Comparison of ENCODE assay signal across 10 cellular contexts in genomic region chr11:33724644-33725035, GRCh38. TPM values are rescaled to one million over a fixed set of nuclear protein-coding genes. Genes with fewer than 3 reads are reported as not detected.
A peak's percentile ranks its signal among the peaks of the same experiment; 100 is the strongest.
DNase-seq lines count a peak whose midpoint lies in the region; ATAC-seq and TF ChIP-seq lines count a peak whose summit lies in the region.
"Had no signal": no experiment of that assay in that cellular context is flagged by ENCODE, and none has a peak within 500 bp of the region (broad histone marks: within the 10 kb centered on the region; RNA-seq: fewer than 3 reads in every experiment).

No MANE protein-coding gene starts in this region.

- H3K4me2 ChIP-seq in mesenchymal stem cell (ENCODE audit: low read length, poor library complexity, severe bottlenecking): no peak overlapping the region

- peak; percentile 27 for DNase-seq in RPMI7951 (ENCODE audit: low read depth)
- DNase-seq in epidermal melanocyte (ENCODE audit: insufficient read length, low spot score): peak; percentile 57
- DNase-seq in mesenchymal stem cell: no peak
- DNase-seq in tibial nerve (ENCODE audit: low spot score in 2 of 2): peak in 1 of 2 donors; percentile 71
- no peak for DNase-seq in activated CD8-positive, alpha-beta T cell treated with anti-CD3 and anti-CD28 coated beads, Interleukin-2, amount 10 ng/mL, durations not matched to agents 7 days and 5 days
- DNase-seq in GM13976 (ENCODE audit: low spot score): no peak
- no peak for DNase-seq in hepatic stellate cell (ENCODE audit: low spot score)
- DNase-seq: activated naive CD8-positive, alpha-beta T cell treated with anti-CD3 and anti-CD28 coated beads for 36 hours had no signal

- no peak for TF ChIP-seq POLR2A in tibial nerve (IDR thresholded peaks at IDR 0.05)

- H3K4ac ChIP-seq in mesenchymal stem cell (ENCODE audit: low read depth in 1 of 2, low read length in 2 of 2): peak overlapping the region; percentile 7 to 54

- H3K27me3 ChIP-seq in mesenchymal stem cell (ENCODE audit: control insufficient read depth in 1 of 2, insufficient read depth in 1 of 2, low read length in 2 of 2): no peaks in the 10 kb centered on the region
- H3K27me3 ChIP-seq in tibial nerve: no peaks in the 10 kb centered on the region

- peaks cover 14% of the 10 kb centered on the region for H3K36me3 Mint-ChIP-seq in activated CD8-positive, alpha-beta T cell treated with anti-CD3 and anti-CD28 coated beads, Interleukin-2, amount 10 ng/mL, durations not matched to agents 7 days and 5 days (ENCODE audit: low read depth)

- H3K36me3 ChIP-seq in mesenchymal stem cell (ENCODE audit: control insufficient read depth in 1 of 2, insufficient read depth in 2 of 2, low read depth in 1 of 2, low read length in 2 of 2) (peaks cover 16 to 46% of the 10 kb centered on the region in 2 experiments), tibial nerve (peaks cover 0 to 37% (median 4%) of the 10 kb centered on the region in 3 donors)

- H3K9me3 ChIP-seq in mesenchymal stem cell (ENCODE audit: control insufficient read depth, low read length): no peaks in the 10 kb centered on the region
- no peaks in the 10 kb centered on the region for H3K9me3 ChIP-seq in tibial nerve

- H3K9ac ChIP-seq in mesenchymal stem cell (ENCODE audit: low read length): peak overlapping the region; percentile 83

- H3K27ac ChIP-seq in mesenchymal stem cell (ENCODE audit: low read length, poor library complexity, severe bottlenecking) (peak overlapping the region; percentile 85), tibial nerve (peak overlapping the region; percentile 68 to 96 (median 84))
- H3K27ac ChIP-seq: SK-N-MC had no signal

- 79% methylated on average over 3 of the region's 4 CpGs for WGBS in mesenchymal stem cell
- 25 to 28% methylated on average over 4 of the region's 4 CpGs for WGBS in tibial nerve, 2 donors

- no peak overlapping the region for H4K8ac ChIP-seq in mesenchymal stem cell (ENCODE audit: low read length)

- H2BK15ac ChIP-seq in mesenchymal stem cell (ENCODE audit: low read depth, poor library complexity, severe bottlenecking): peak overlapping the region; percentile 6

- no peak overlapping the region for H3K27ac Mint-ChIP-seq in activated CD8-positive, alpha-beta T cell treated with anti-CD3 and anti-CD28 coated beads, Interleukin-2, amount 10 ng/mL, durations not matched to agents 7 days and 5 days
- H3K27ac Mint-ChIP-seq: activated naive CD8-positive, alpha-beta T cell treated with anti-CD3 and anti-CD28 coated beads for 36 hours had no signal

- H2BK5ac ChIP-seq in mesenchymal stem cell (ENCODE audit: low read depth, low read length, poor library complexity, severe bottlenecking): no peak overlapping the region

- H2AK5ac ChIP-seq in mesenchymal stem cell (ENCODE audit: low read length, severe bottlenecking): peak overlapping the region; percentile 2

- H3K4me3 ChIP-seq in mesenchymal stem cell (ENCODE audit: insufficient read depth in 1 of 2, low read depth in 1 of 2, low read length in 2 of 2) (peak overlapping the region in 1 of 2 experiments; percentile 43), tibial nerve (no peak overlapping the region)
- H3K4me3 ChIP-seq: SK-N-MC had no signal

- H3K23ac ChIP-seq in mesenchymal stem cell (ENCODE audit: low read length in 2 of 2): peak overlapping the region in 1 of 2 experiments; percentile 85

- peak overlapping the region in 1 of 2 experiments; percentile 62 for H3K14ac ChIP-seq in mesenchymal stem cell (ENCODE audit: low read length in 2 of 2)

- H4K91ac ChIP-seq in mesenchymal stem cell (ENCODE audit: low read length): no peak overlapping the region

- ATAC-seq in GM18873 (IDR thresholded peaks at IDR 0.05; ENCODE audit: low FRiP score, unreplicated experiment): no peak
- ATAC-seq in activated CD8-positive, alpha-beta T cell treated with anti-CD3 and anti-CD28 coated beads, Interleukin-2, amount 10 ng/mL, durations not matched to agents 7 days and 5 days: no peak

- H3K9me3 Mint-ChIP-seq in activated CD8-positive, alpha-beta T cell treated with anti-CD3 and anti-CD28 coated beads, Interleukin-2, amount 10 ng/mL, durations not matched to agents 7 days and 5 days (ENCODE audit: insufficient read depth): no peaks in the 10 kb centered on the region
- H3K9me3 Mint-ChIP-seq: activated naive CD8-positive, alpha-beta T cell treated with anti-CD3 and anti-CD28 coated beads for 36 hours had no signal

- peaks cover 42% of the 10 kb centered on the region for H3K4me1 Mint-ChIP-seq in activated CD8-positive, alpha-beta T cell treated with anti-CD3 and anti-CD28 coated beads, Interleukin-2, amount 10 ng/mL, durations not matched to agents 7 days and 5 days (ENCODE audit: low read depth)

- peak overlapping the region; percentile 7 for H2AFZ ChIP-seq in mesenchymal stem cell (ENCODE audit: low read depth, low read length)

- in situ Hi-C loops in GM13976 (cut with MboI; ENCODE audit: low sequenced_read_pairs, unreplicated experiment): no loop called here

- peak overlapping the region; percentile 6 to 45 for H2BK12ac ChIP-seq in mesenchymal stem cell (ENCODE audit: low read length in 2 of 2)

- CTCF ChIA-PET in activated CD8-positive, alpha-beta T cell treated with anti-CD3 and anti-CD28 coated beads, Interleukin-2, amount 10 ng/mL, durations not matched to agents 7 days and 5 days (lab: Charles Lee): interaction anchor here (0.6 to 1.4 kb wide), 5 partner anchors 9 to 23 kb away, joined by 3 to 4 read pairs (median 3); no protein-coding TSS in a partner anchor

- peaks cover 25% of the 10 kb centered on the region for H3K4me1 ChIP-seq in mesenchymal stem cell (ENCODE audit: control insufficient read depth, insufficient read depth, low read depth, low read length)
- H3K4me1 ChIP-seq in tibial nerve: peaks cover 0 to 84% (median 38%) of the 10 kb centered on the region in 4 donors

- no peaks in the 10 kb centered on the region for H3K27me3 Mint-ChIP-seq in activated CD8-positive, alpha-beta T cell treated with anti-CD3 and anti-CD28 coated beads, Interleukin-2, amount 10 ng/mL, durations not matched to agents 7 days and 5 days (ENCODE audit: low read depth)

- TF ChIP-seq EP300 in tibial nerve (IDR thresholded peaks at IDR 0.05): peak; percentile 15 to 86

- peaks cover 6% of the 10 kb centered on the region for H3K79me1 ChIP-seq in mesenchymal stem cell (replicated peaks; ENCODE audit: low read length, poor library complexity, severe bottlenecking)

- POLR2A ChIA-PET in activated CD8-positive, alpha-beta T cell treated with anti-CD3 and anti-CD28 coated beads, Interleukin-2, amount 10 ng/mL, durations not matched to agents 7 days and 5 days (lab: Charles Lee): interaction anchor here (1.0 kb wide), 1 partner anchor 11 kb away, joined by 4 read pairs; no protein-coding TSS in a partner anchor

- no peak overlapping the region for H2BK120ac ChIP-seq in mesenchymal stem cell (ENCODE audit: low read depth, low read length)

- TF ChIP-seq CTCF in tibial nerve (IDR thresholded peaks at IDR 0.05) (no peak), GM13976 (IDR thresholded peaks at IDR 0.05; ENCODE audit: borderline replicate concordance, control extremely low read depth, extremely low read depth, insufficient read depth, missing control alignments) (no peak)

- peak overlapping the region; percentile 8 to 90 for H3K18ac ChIP-seq in mesenchymal stem cell (ENCODE audit: low read depth in 1 of 2, low read length in 2 of 2)

- H3K4me3 Mint-ChIP-seq in activated CD8-positive, alpha-beta T cell treated with anti-CD3 and anti-CD28 coated beads, Interleukin-2, amount 10 ng/mL, durations not matched to agents 7 days and 5 days: no peak overlapping the region
- H3K4me3 Mint-ChIP-seq: activated naive CD8-positive, alpha-beta T cell treated with anti-CD3 and anti-CD28 coated beads for 36 hours had no signal

RNA-seq across cellular contexts. Expression of gene CD59, which starts 11.6 kb away (rescaled TPM):
- 118 TPM in 2 replicates for total RNA-seq in RPMI7951 (2014; rRNA removed; shearing (Covaris generic))
- polyA plus RNA-seq in mesenchymal stem cell (2013, experiment 1 of 2): 391 TPM
- polyA plus RNA-seq in mesenchymal stem cell (2013, experiment 2 of 2): 399 TPM
- total RNA-seq in tibial nerve: 100 to 1,000 TPM; 190 to 448 (median 302) TPM
- total RNA-seq in activated CD8-positive, alpha-beta T cell treated with anti-CD3 and anti-CD28 coated beads, Interleukin-2, amount 10 ng/mL, durations not matched to agents 7 days and 5 days: 10 to 100 TPM; 33.7 to 35.1 TPM

RNA-seq across cellular contexts. Expression of gene C11orf91, which starts 24.0 kb away (rescaled TPM):
- not detected in 2 replicates for total RNA-seq in RPMI7951 (2014; rRNA removed; shearing (Covaris generic))
- polyA plus RNA-seq in mesenchymal stem cell (2013, experiment 1 of 2): not detected
- 0.07 TPM for polyA plus RNA-seq in mesenchymal stem cell (2013, experiment 2 of 2)
- not detected for total RNA-seq in tibial nerve
- not detected for total RNA-seq in activated CD8-positive, alpha-beta T cell treated with anti-CD3 and anti-CD28 coated beads, Interleukin-2, amount 10 ng/mL, durations not matched to agents 7 days and 5 days

RNA-seq across cellular contexts. Expression of gene FBXO3, which starts 49.7 kb away (rescaled TPM):
- 35.7 and 41.2 TPM in 2 replicates for total RNA-seq in RPMI7951 (2014; rRNA removed; shearing (Covaris generic))
- 13.6 TPM for polyA plus RNA-seq in mesenchymal stem cell (2013, experiment 1 of 2)
- polyA plus RNA-seq in mesenchymal stem cell (2013, experiment 2 of 2): 14.5 TPM
- total RNA-seq in tibial nerve: 10 to 100 TPM; 27.8 to 36.3 (median 28.7) TPM
- 10 to 100 TPM; 15.1 to 16.8 TPM for total RNA-seq in activated CD8-positive, alpha-beta T cell treated with anti-CD3 and anti-CD28 coated beads, Interleukin-2, amount 10 ng/mL, durations not matched to agents 7 days and 5 days

Comparison
In these comparisons a context has a peak if more than half of its experiments do, and no peak if none do; other contexts are left out.
1. DNase-seq: peak in RPMI7951 (single experiment) and epidermal melanocyte (single experiment); none in mesenchymal stem cell (single experiment), activated CD8-positive, alpha-beta T cell treated with anti-CD3 and anti-CD28 coated beads, Interleukin-2, amount 10 ng/mL, durations not matched to agents 7 days and 5 days (single experiment), GM13976 (single experiment) and hepatic stellate cell (single experiment).